Comparison of ENCODE assay signal across 17 cellular contexts in the genomic region with DNA sequence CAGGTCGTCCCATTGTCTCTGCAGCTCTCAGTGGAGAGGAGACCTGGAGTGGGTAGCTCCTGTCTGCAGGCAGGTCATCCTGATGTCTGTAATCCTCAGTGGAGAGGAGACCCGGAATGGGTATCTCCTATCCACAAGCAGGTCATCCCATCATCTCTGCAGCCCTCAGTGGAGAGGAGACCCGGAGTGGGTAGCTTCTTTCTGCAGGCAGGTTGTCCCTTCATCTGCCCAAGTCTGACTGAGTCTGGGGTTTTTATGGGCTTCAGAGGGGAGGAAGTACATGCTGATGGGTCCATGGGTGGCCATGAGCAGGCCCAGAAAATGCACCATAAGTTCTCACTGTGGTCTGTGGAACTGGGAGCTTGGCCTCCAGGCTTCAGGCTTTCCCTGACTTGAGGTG. TPM values are rescaled to one million over a fixed set of nuclear protein-coding genes. Genes with fewer than 3 reads are reported as not detected.
DNase-seq lines count a peak whose midpoint lies in the region; ATAC-seq and TF ChIP-seq lines count a peak whose summit lies in the region.
"Had no signal": no experiment of that assay in that cellular context is flagged by ENCODE, and none has a peak within 500 bp of the region (broad histone marks: within the 10 kb centered on the region; RNA-seq: fewer than 3 reads in every experiment).

No MANE protein-coding gene starts in this region.

- no peaks in the 10 kb centered on the region for H4K20me1 ChIP-seq in BLaER1

- POLR2A ChIA-PET in HEK293 (lab: Yijun Ruan, JAX) = no interaction called here

- H3K4me3 ChIP-seq in BLaER1 = peak overlapping the region; percentile 11; the same call in 1 of the 2 replicates
- no peak overlapping the region for H3K4me3 ChIP-seq in HEK293 (ENCODE audit: low read depth, low read length)
- H3K4me3 ChIP-seq: GM23338 had no signal

- H3K4me1 ChIP-seq in BLaER1 = no peaks in the 10 kb centered on the region
- no peaks in the 10 kb centered on the region for H3K4me1 ChIP-seq in HEK293 (ENCODE audit: control insufficient read depth, insufficient read depth, low read length)

- H3K9me3 ChIP-seq in BLaER1 (peaks cover 26% of the 10 kb centered on the region), HEK293 (ENCODE audit: control insufficient read depth, insufficient read depth, low read depth, low read length) (no peaks in the 10 kb centered on the region), T-helper 17 cell (ENCODE audit: control insufficient read depth, low read length, poor library complexity, severe bottlenecking) (no peaks in the 10 kb centered on the region)

- H3K27me3 ChIP-seq in BLaER1 = no peaks in the 10 kb centered on the region

- no peak for TF ChIP-seq POLR2A in erythroblast (IDR thresholded peaks at IDR 0.05; ENCODE audit: low read length)

- no peak for TF ChIP-seq CTCF in HEK293 (tag by site-specific recombination; IDR thresholded peaks at IDR 0.05)

- H3K4me1 Mint-ChIP-seq in T-helper 17 cell = no peaks in the 10 kb centered on the region

- CTCF ChIA-PET in HEK293 (lab: Yijun Ruan, JAX) = interaction anchor here (0.8 kb wide), 1 partner anchor 13 kb away, joined by 4 read pairs; no protein-coding TSS in a partner anchor

- H3K27ac ChIP-seq in BLaER1 (no peak overlapping the region), HEK293 (ENCODE audit: extremely low read depth, low read depth, low read length) (no peak overlapping the region)

- no peak overlapping the region for H3K4me3 Mint-ChIP-seq in T-helper 17 cell
- H3K4me3 Mint-ChIP-seq: CD4-positive, alpha-beta T cell; GM23338 had no signal

- H3K36me3 ChIP-seq in BLaER1 (peaks cover 88% of the 10 kb centered on the region), HEK293 (ENCODE audit: control insufficient read depth in 2 of 2, insufficient read depth in 1 of 2, low read length in 2 of 2) (peaks cover 21 to 68% of the 10 kb centered on the region in 2 experiments; a peak in 2 of 3 replicates)

- H3K9ac ChIP-seq in BLaER1 = no peak overlapping the region

- DNase-seq in OCI-M1 (lab: John Stamatoyannopoulos, UW) (peak; percentile 30), erythroblast (lab: John Stamatoyannopoulos, UW) (peak; percentile 26 to 67), NCI-H69 (lab: John Stamatoyannopoulos, UW) (no peak), GM19238 (ENCODE audit: insufficient read length, low spot score) (no peak), T-helper 17 cell (no peak)
- DNase-seq: ACHN; C1 segment of cervical spinal cord; Calu3; CD4-positive, alpha-beta T cell; DMS 273 treated with DMSO at 0.1 percent for 48 hours; GF-D8; H7; IMR-90 had no signal

- H3K27me3 Mint-ChIP-seq in T-helper 17 cell = no peaks in the 10 kb centered on the region
- H3K27me3 Mint-ChIP-seq: CD4-positive, alpha-beta T cell had no signal

- ATAC-seq in GM19023 (IDR thresholded peaks at IDR 0.05; ENCODE audit: unreplicated experiment) (no peak), T-helper 17 cell (no peak)
- ATAC-seq: GM23338 had no signal

- peaks cover 3% of the 10 kb centered on the region for H3K36me3 Mint-ChIP-seq in T-helper 17 cell (ENCODE audit: low read depth)

- no peak overlapping the region for H3K4me2 ChIP-seq in BLaER1
- H3K4me2 ChIP-seq: GM23338 had no signal

- no peak overlapping the region for H3K27ac Mint-ChIP-seq in T-helper 17 cell
- H3K27ac Mint-ChIP-seq: CD4-positive, alpha-beta T cell; GM23338 had no signal

TF ChIP-seq in HEK293, 187 proteins besides CTCF, POLR2A, EP300 and RAD21:
- TF ChIP-seq, protein P1, sequence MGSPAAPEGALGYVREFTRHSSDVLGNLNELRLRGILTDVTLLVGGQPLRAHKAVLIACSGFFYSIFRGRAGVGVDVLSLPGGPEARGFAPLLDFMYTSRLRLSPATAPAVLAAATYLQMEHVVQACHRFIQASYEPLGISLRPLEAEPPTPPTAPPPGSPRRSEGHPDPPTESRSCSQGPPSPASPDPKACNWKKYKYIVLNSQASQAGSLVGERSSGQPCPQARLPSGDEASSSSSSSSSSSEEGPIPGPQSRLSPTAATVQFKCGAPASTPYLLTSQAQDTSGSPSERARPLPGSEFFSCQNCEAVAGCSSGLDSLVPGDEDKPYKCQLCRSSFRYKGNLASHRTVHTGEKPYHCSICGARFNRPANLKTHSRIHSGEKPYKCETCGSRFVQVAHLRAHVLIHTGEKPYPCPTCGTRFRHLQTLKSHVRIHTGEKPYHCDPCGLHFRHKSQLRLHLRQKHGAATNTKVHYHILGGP (tag by site-specific recombination; IDR thresholded peaks at IDR 0.05) = no peak
- peak; percentile 46 for TF ChIP-seq SETDB1 (IDR thresholded peaks at IDR 0.05; ENCODE audit: insufficient read length, low read length)

RNA-seq across cellular contexts. Expression of a gene that starts 28.9 kb away (rescaled TPM):
- total RNA-seq in T-helper 17 cell = not detected

Comparison
In these comparisons a context has a peak if more than half of its experiments do, and no peak if none do; other contexts are left out.
1. DNase-seq: peak in OCI-M1 (single experiment) and erythroblast (2 of 2); none in NCI-H69 (single experiment), GM19238 (single experiment) and T-helper 17 cell (0 of 3).